ENCODE assay signal across 12 cellular contexts in the genomic region with DNA sequence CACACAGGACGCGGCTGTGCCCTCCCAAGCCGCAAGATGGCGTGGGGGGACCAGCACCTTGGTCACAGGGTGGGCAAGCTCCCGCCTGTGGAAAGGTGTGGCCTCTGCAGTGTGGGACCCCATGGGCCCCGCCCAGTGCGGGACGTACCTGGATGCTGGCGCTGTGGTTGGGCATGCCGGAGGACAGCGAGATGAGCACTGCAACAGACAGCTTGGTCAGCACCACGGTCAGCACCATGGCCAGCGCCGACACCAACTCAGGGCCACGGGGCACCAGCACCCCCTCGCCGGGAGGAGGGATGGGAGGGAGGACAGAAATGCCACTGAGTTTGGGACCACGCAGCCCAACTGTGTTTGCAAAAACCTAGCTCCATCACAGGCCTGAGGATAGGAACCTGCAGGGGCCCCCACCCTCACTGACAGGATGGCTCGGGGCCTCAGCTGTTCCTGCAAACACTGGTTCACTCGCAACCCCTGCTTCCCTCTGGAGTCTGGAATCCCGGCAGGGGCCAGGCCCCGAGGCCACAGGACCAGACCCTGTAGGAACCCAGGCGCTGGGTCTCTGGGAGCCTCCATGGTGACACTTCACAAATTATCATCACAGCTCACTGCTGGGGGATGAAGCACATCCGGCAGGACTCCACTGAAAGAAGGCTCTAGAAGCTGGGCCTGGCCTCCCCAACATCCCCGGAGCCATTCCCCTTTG. TPM values are rescaled to one million over a fixed set of nuclear protein-coding genes. Genes with fewer than 3 reads are reported as not detected.
A peak's percentile ranks its signal among the peaks of the same experiment; 100 is the strongest.
DNase-seq lines count a peak whose midpoint lies in the region; ATAC-seq and TF ChIP-seq lines count a peak whose summit lies in the region.
"Had no signal": no experiment of that assay in that cellular context is flagged by ENCODE, and none has a peak within 500 bp of the region (broad histone marks: within the 10 kb centered on the region; RNA-seq: fewer than 3 reads in every experiment).

No MANE protein-coding gene starts in this region.

- TF ChIP-seq CTCF in HEK293 (tag by site-specific recombination; IDR thresholded peaks at IDR 0.05), result no peak
- no peak for TF ChIP-seq CTCF in activated CD8-positive, alpha-beta T cell treated with anti-CD3 and anti-CD28 coated beads for 36 hours (IDR thresholded peaks at IDR 0.05)
- TF ChIP-seq CTCF in right lobe of liver (IDR thresholded peaks at IDR 0.05), result no peak

- POLR2A ChIA-PET in HEK293 (lab: Yijun Ruan, JAX), result interaction anchor here (0.5 to 0.6 kb wide), 2 partner anchors 15 to 24 kb away, joined by 3 to 8 read pairs; no protein-coding TSS in a partner anchor
- POLR2A ChIA-PET in activated CD8-positive, alpha-beta T cell treated with anti-CD3 and anti-CD28 coated beads for 36 hours (lab: Charles Lee), result interaction anchor here (1.1 to 1.9 kb wide), 3 partner anchors 11 to 112 kb away, joined by 3 to 5 read pairs (median 3); no protein-coding TSS in a partner anchor

- H3K9me3 Mint-ChIP-seq in activated CD8-positive, alpha-beta T cell treated with anti-CD3 and anti-CD28 coated beads for 36 hours, result no peaks in the 10 kb centered on the region

- WGBS in right lobe of liver (ENCODE audit: insufficient coverage, low coverage, low lambda C conversion rate, missing lambda C conversion rate), result 64% methylated on average over 2 of the region's 25 CpGs

- peak; percentile 21 for DNase-seq in activated CD8-positive, alpha-beta T cell treated with anti-CD3 and anti-CD28 coated beads for 36 hours
- DNase-seq in right lobe of liver (peak in 1 of 3 donors; percentile 23), NCI-H524 treated with DMSO at 0.1 percent for 48 hours (lab: John Stamatoyannopoulos, UW) (no peak), caudate nucleus (lab: John Stamatoyannopoulos, UW) (no peak)
- DNase-seq: effector CD4-positive, alpha-beta T cell; MV-4-11; NCI-H526 treated with DMSO at 0.1 percent for 48 hours; retina had no signal

- no peak overlapping the region for H3K27ac ChIP-seq in HEK293 (ENCODE audit: extremely low read depth, low read depth, low read length)
- H3K27ac ChIP-seq in right lobe of liver, result no peak overlapping the region
- no peak overlapping the region for H3K27ac ChIP-seq in caudate nucleus (ENCODE audit: low read depth, low read length)
- H3K27ac ChIP-seq: SK-N-MC, thoracic aorta had no signal

- no peaks in the 10 kb centered on the region for H3K27me3 Mint-ChIP-seq in activated CD8-positive, alpha-beta T cell treated with anti-CD3 and anti-CD28 coated beads for 36 hours

- H3K9me3 ChIP-seq in HEK293 (ENCODE audit: control insufficient read depth, insufficient read depth, low read depth, low read length) (no peaks in the 10 kb centered on the region), right lobe of liver (no peaks in the 10 kb centered on the region)
- H3K9me3 ChIP-seq: thoracic aorta had no signal

- CTCF ChIA-PET in HEK293 (lab: Yijun Ruan, JAX), result interaction anchor here (0.6 kb wide), 1 partner anchor 194 kb away, joined by 3 read pairs; no protein-coding TSS in a partner anchor
- CTCF ChIA-PET in activated CD8-positive, alpha-beta T cell treated with anti-CD3 and anti-CD28 coated beads for 36 hours (lab: Charles Lee), result interaction anchor here (1.3 kb wide), 1 partner anchor 101 kb away, joined by 3 read pairs; no protein-coding TSS in a partner anchor

- H3K4me3 Mint-ChIP-seq in activated CD8-positive, alpha-beta T cell treated with anti-CD3 and anti-CD28 coated beads for 36 hours, result no peak overlapping the region

- no peaks in the 10 kb centered on the region for H3K4me1 ChIP-seq in HEK293 (ENCODE audit: control insufficient read depth, insufficient read depth, low read length)
- H3K4me1 ChIP-seq in right lobe of liver, result no peaks in the 10 kb centered on the region

- H3K36me3 Mint-ChIP-seq in activated CD8-positive, alpha-beta T cell treated with anti-CD3 and anti-CD28 coated beads for 36 hours (ENCODE audit: low read depth), result peaks cover 20% of the 10 kb centered on the region

- H3K27ac Mint-ChIP-seq in activated CD8-positive, alpha-beta T cell treated with anti-CD3 and anti-CD28 coated beads for 36 hours, result no peak overlapping the region

- no peak for ATAC-seq in activated CD8-positive, alpha-beta T cell treated with anti-CD3 and anti-CD28 coated beads for 36 hours
- ATAC-seq in right lobe of liver, result peak in 3 of 4 donors; percentile 12 to 27 (median 14)
- no peak for ATAC-seq in GM21619 (IDR thresholded peaks at IDR 0.05; ENCODE audit: unreplicated experiment)

- no peaks in the 10 kb centered on the region for H3K27me3 ChIP-seq in right lobe of liver

- intact Hi-C loops in activated CD8-positive, alpha-beta T cell treated with anti-CD3 and anti-CD28 coated beads for 36 hours (cut with micrococcal nuclease), result no loop called here
- intact Hi-C loops in right lobe of liver (cut with DNase I), result no loop called here

- no peaks in the 10 kb centered on the region for H3K4me1 Mint-ChIP-seq in activated CD8-positive, alpha-beta T cell treated with anti-CD3 and anti-CD28 coated beads for 36 hours (ENCODE audit: low read depth)

- no peak for TF ChIP-seq POLR2A in right lobe of liver (IDR thresholded peaks at IDR 0.05)

- H3K36me3 ChIP-seq in HEK293 (ENCODE audit: control insufficient read depth in 2 of 2, insufficient read depth in 1 of 2, low read length in 2 of 2), result peaks cover 15 to 88% of the 10 kb centered on the region in 2 experiments; a peak in 2 of 3 replicates
- H3K36me3 ChIP-seq in right lobe of liver, result peaks cover 0 to 67% (median 38%) of the 10 kb centered on the region in 4 donors

- H3K4me3 ChIP-seq in HEK293 (ENCODE audit: low read depth, low read length) (no peak overlapping the region), right lobe of liver (no peak overlapping the region)
- H3K4me3 ChIP-seq: SK-N-MC, thoracic aorta had no signal

TF ChIP-seq in HEK293, 187 proteins besides CTCF, POLR2A, EP300 and RAD21 (continues in another document):
- TF ChIP-seq, protein P1, sequence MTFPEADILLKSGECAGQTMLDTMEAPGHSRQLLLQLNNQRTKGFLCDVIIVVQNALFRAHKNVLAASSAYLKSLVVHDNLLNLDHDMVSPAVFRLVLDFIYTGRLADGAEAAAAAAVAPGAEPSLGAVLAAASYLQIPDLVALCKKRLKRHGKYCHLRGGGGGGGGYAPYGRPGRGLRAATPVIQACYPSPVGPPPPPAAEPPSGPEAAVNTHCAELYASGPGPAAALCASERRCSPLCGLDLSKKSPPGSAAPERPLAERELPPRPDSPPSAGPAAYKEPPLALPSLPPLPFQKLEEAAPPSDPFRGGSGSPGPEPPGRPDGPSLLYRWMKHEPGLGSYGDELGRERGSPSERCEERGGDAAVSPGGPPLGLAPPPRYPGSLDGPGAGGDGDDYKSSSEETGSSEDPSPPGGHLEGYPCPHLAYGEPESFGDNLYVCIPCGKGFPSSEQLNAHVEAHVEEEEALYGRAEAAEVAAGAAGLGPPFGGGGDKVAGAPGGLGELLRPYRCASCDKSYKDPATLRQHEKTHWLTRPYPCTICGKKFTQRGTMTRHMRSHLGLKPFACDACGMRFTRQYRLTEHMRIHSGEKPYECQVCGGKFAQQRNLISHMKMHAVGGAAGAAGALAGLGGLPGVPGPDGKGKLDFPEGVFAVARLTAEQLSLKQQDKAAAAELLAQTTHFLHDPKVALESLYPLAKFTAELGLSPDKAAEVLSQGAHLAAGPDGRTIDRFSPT (tag by site-specific recombination; IDR thresholded peaks at IDR 0.05), result peak; percentile 33; the same call in 1 of the 2 replicates
- TF ChIP-seq, protein P2, sequence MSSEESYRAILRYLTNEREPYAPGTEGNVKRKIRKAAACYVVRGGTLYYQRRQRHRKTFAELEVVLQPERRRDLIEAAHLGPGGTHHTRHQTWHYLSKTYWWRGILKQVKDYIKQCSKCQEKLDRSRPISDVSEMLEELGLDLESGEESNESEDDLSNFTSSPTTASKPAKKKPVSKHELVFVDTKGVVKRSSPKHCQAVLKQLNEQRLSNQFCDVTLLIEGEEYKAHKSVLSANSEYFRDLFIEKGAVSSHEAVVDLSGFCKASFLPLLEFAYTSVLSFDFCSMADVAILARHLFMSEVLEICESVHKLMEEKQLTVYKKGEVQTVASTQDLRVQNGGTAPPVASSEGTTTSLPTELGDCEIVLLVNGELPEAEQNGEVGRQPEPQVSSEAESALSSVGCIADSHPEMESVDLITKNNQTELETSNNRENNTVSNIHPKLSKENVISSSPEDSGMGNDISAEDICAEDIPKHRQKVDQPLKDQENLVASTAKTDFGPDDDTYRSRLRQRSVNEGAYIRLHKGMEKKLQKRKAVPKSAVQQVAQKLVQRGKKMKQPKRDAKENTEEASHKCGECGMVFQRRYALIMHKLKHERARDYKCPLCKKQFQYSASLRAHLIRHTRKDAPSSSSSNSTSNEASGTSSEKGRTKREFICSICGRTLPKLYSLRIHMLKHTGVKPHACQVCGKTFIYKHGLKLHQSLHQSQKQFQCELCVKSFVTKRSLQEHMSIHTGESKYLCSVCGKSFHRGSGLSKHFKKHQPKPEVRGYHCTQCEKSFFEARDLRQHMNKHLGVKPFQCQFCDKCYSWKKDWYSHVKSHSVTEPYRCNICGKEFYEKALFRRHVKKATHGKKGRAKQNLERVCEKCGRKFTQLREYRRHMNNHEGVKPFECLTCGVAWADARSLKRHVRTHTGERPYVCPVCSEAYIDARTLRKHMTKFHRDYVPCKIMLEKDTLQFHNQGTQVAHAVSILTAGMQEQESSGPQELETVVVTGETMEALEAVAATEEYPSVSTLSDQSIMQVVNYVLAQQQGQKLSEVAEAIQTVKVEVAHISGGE (tag by site-specific recombination; conservative IDR thresholded peaks at IDR 0.05; ENCODE audit: low read depth), result no peak
- no peak for TF ChIP-seq ZNF138 (tag by site-specific recombination; IDR thresholded peaks at IDR 0.05; ENCODE audit: borderline replicate concordance)

RNA-seq across cellular contexts. Expression of a gene that starts 27.1 kb away (rescaled TPM):
- 10 to 100 TPM; 22.6 to 23.0 TPM for total RNA-seq in activated CD8-positive, alpha-beta T cell treated with anti-CD3 and anti-CD28 coated beads for 36 hours
- total RNA-seq in right lobe of liver, result 1 to 10 TPM in 5 of 6 experiments, not detected in 1; 1.2 to 6.9 (median 4.2) TPM

RNA-seq across cellular contexts. Expression of a gene that starts 27.5 kb away (rescaled TPM):
- total RNA-seq in activated CD8-positive, alpha-beta T cell treated with anti-CD3 and anti-CD28 coated beads for 36 hours, result 10 to 100 TPM; 73.7 to 74.1 TPM
- 10 to 100 TPM; 55.5 to 99.0 (median 65.5) TPM for total RNA-seq in right lobe of liver

RNA-seq across cellular contexts. Expression of a gene that starts 27.7 kb away (rescaled TPM):
- total RNA-seq in activated CD8-positive, alpha-beta T cell treated with anti-CD3 and anti-CD28 coated beads for 36 hours, result 100 to 1,000 TPM; 175 to 185 TPM
- 10 to 100 TPM in 4 of 6 experiments, 1 to 10 TPM in 2; 8.3 to 13.8 (median 10.8) TPM for total RNA-seq in right lobe of liver

RNA-seq across cellular contexts. Expression of a gene that starts 39.9 kb away (rescaled TPM):
- 10 to 100 TPM; 92.7 to 96.6 TPM for total RNA-seq in activated CD8-positive, alpha-beta T cell treated with anti-CD3 and anti-CD28 coated beads for 36 hours
- 10 to 100 TPM; 10.3 to 23.5 (median 14.9) TPM for total RNA-seq in right lobe of liver

Comparison
In these comparisons a context has a peak if more than half of its experiments do, and no peak if none do; other contexts are left out.
1. ATAC-seq: peak in right lobe of liver (3 of 4); none in activated CD8-positive, alpha-beta T cell treated with anti-CD3 and anti-CD28 coated beads for 36 hours (single experiment) and GM21619 (single experiment).
2. RNA of a gene that starts 27.7 kb away (total RNA-seq): 175 to 185 TPM in activated CD8-positive, alpha-beta T cell treated with anti-CD3 and anti-CD28 coated beads for 36 hours; 8.3 to 13.8 TPM in right lobe of liver; every median in the first group is over 10 times any median in the second.